ENCODE assay signal across 8 cellular contexts in genomic region chr15:58771621-58772235, GRCh38. TPM values are rescaled to one million over a fixed set of nuclear protein-coding genes. Genes with fewer than 3 reads are reported as not detected.
DNase-seq lines count a peak whose midpoint lies in the region; ATAC-seq and TF ChIP-seq lines count a peak whose summit lies in the region.

No MANE protein-coding gene starts in this region.

- H3K9me2 ChIP-seq in GM23248 (ENCODE audit: insufficient read depth), result no peaks in the 10 kb centered on the region

- CTCF ChIA-PET in naive thymus-derived CD4-positive, alpha-beta T cell (lab: Charles Lee), result interaction anchor here (0.6 to 1.5 kb wide), 4 partner anchors 22 to 543 kb away, joined by 3 to 6 read pairs (median 4); partner anchors contain the start of gene ADAM10

- no peaks in the 10 kb centered on the region for H3K9me3 ChIP-seq in GM23248 (ENCODE audit: low read depth)
- no peaks in the 10 kb centered on the region for H3K9me3 ChIP-seq in esophagus squamous epithelium
- H3K9me3 ChIP-seq in naive thymus-derived CD4-positive, alpha-beta T cell (ENCODE audit: control insufficient read depth in 2 of 3, low read length in 3 of 3), result no peaks in the 10 kb centered on the region

- intact Hi-C loops in esophagus squamous epithelium (cut with DNase I), result no loop called here
- intact Hi-C loops in naive thymus-derived CD4-positive, alpha-beta T cell (cut with micrococcal nuclease), result loop anchor here (1.0 to 10.0 kb wide), 10 partner anchors 22 to 917 kb away; partner anchors contain the start of genes ADAM10 (in 2 of the 2), BNIP2 (in 2 of the 2), RNF111 (in 2 of the 2) and SLTM (in 2 of the 2)

- POLR2A ChIA-PET in naive thymus-derived CD4-positive, alpha-beta T cell (lab: Charles Lee), result interaction anchor here (0.5 to 2.6 kb wide), 8 partner anchors 14 to 1684 kb away, joined by 3 to 40 read pairs (median 6); partner anchors contain the start of gene ADAM10

- 1 to 2% methylated on average over 35 to 39 of the region's 40 CpGs for WGBS in GM23248 (ENCODE audit: low coverage in 1 of 2, low lambda C conversion rate in 2 of 2, missing lambda C conversion rate in 2 of 2), 2 experiments
- 0% methylated on average over 15 of the region's 40 CpGs; no CpG with 5 or more reads in 1 of the 2 donors for WGBS in esophagus squamous epithelium, 2 donors
- under 1% methylated on average over 40 of the region's 40 CpGs for WGBS in urinary bladder

- H3K27me3 ChIP-seq in GM23248 (replicated peaks; ENCODE audit: insufficient read depth) (no peaks in the 10 kb centered on the region), esophagus squamous epithelium (no peaks in the 10 kb centered on the region)
- no peaks in the 10 kb centered on the region for H3K27me3 ChIP-seq in naive thymus-derived CD4-positive, alpha-beta T cell (ENCODE audit: control insufficient read depth in 2 of 2, insufficient read depth in 2 of 2, low read length in 2 of 2)

- DNase-seq in G401 (ENCODE audit: low spot score) (peak; percentile 76), GM23248 (peak; percentile 58), LNCaP clone FGC (ENCODE audit: low read depth) (no peak), esophagus squamous epithelium (lab: John Stamatoyannopoulos, UW) (no peak)
- peak; percentile 56 for DNase-seq in activated T-cell treated with anti-CD3 and anti-CD28 coated beads, Interleukin-2, amount 50 U/mL, for 24 hours
- peak in 7 of 9 donors; percentile 10 to 40 (median 22) for DNase-seq in naive thymus-derived CD4-positive, alpha-beta T cell

- H3K27ac Mint-ChIP-seq in activated T-cell treated with anti-CD3 and anti-CD28 coated beads, Interleukin-2, amount 50 U/mL, for 24 hours, result peak overlapping the region; percentile 91
- peak overlapping the region in 7 of 9 donors; percentile 80 to 94 (median 90) for H3K27ac Mint-ChIP-seq in naive thymus-derived CD4-positive, alpha-beta T cell

- peaks cover 27% of the 10 kb centered on the region for H3K4me1 ChIP-seq in GM23248 (ENCODE audit: insufficient read depth)
- peaks cover 18 to 62% (median 28%) of the 10 kb centered on the region in 3 donors for H3K4me1 ChIP-seq in esophagus squamous epithelium
- peaks cover 24 to 32% of the 10 kb centered on the region in 2 donors for H3K4me1 ChIP-seq in naive thymus-derived CD4-positive, alpha-beta T cell (ENCODE audit: control insufficient read depth in 2 of 2, insufficient read depth in 2 of 2, low read length in 2 of 2)
- H3K4me1 ChIP-seq in urinary bladder (ENCODE audit: insufficient read depth), result no peaks in the 10 kb centered on the region

- TF ChIP-seq CTCF in LNCaP clone FGC (IDR thresholded peaks at IDR 0.05; ENCODE audit: control insufficient read depth, extremely low read depth, insufficient read depth), result no peak
- no peak for TF ChIP-seq CTCF in esophagus squamous epithelium (IDR thresholded peaks at IDR 0.05)

- H3K4me3 Mint-ChIP-seq in activated T-cell treated with anti-CD3 and anti-CD28 coated beads, Interleukin-2, amount 50 U/mL, for 24 hours, result no peak overlapping the region
- no peak overlapping the region for H3K4me3 Mint-ChIP-seq in naive thymus-derived CD4-positive, alpha-beta T cell

- peaks cover 19% of the 10 kb centered on the region for H3K4me1 Mint-ChIP-seq in activated T-cell treated with anti-CD3 and anti-CD28 coated beads, Interleukin-2, amount 50 U/mL, for 24 hours (ENCODE audit: low read depth)
- H3K4me1 Mint-ChIP-seq in naive thymus-derived CD4-positive, alpha-beta T cell, result peaks cover 0 to 21% (median 9%) of the 10 kb centered on the region in 7 donors

- peaks cover 7% of the 10 kb centered on the region for H3K36me3 Mint-ChIP-seq in activated T-cell treated with anti-CD3 and anti-CD28 coated beads, Interleukin-2, amount 50 U/mL, for 24 hours (ENCODE audit: low read depth)
- peaks cover 0 to 4% (median 0%) of the 10 kb centered on the region in 5 donors for H3K36me3 Mint-ChIP-seq in naive thymus-derived CD4-positive, alpha-beta T cell

- peaks cover 15% of the 10 kb centered on the region for H3F3A ChIP-seq in GM23248 (ENCODE audit: insufficient read depth)

- H3K4me3 ChIP-seq in GM23248, result peak overlapping the region; percentile 86
- H3K4me3 ChIP-seq in LNCaP clone FGC (ENCODE audit: low read depth, low read length), result peak overlapping the region; percentile 74
- peak overlapping the region; percentile 88 to 94 (median 93) for H3K4me3 ChIP-seq in esophagus squamous epithelium
- H3K4me3 ChIP-seq in naive thymus-derived CD4-positive, alpha-beta T cell (ENCODE audit: low read length), result peak overlapping the region; percentile 83
- peak overlapping the region; percentile 78 for H3K4me3 ChIP-seq in urinary bladder (ENCODE audit: low read depth, low read length)

- peak overlapping the region; percentile 85 for H3K9ac ChIP-seq in GM23248

- in situ Hi-C loops in G401 (cut with HindIII; ENCODE audit: low sequenced_read_pairs) (no loop called here), GM23248 (cut with MboI) (no loop called here)

- H3K27me3 Mint-ChIP-seq in activated T-cell treated with anti-CD3 and anti-CD28 coated beads, Interleukin-2, amount 50 U/mL, for 24 hours, result no peaks in the 10 kb centered on the region
- no peaks in the 10 kb centered on the region for H3K27me3 Mint-ChIP-seq in naive thymus-derived CD4-positive, alpha-beta T cell

- no peaks in the 10 kb centered on the region for H4K20me1 ChIP-seq in GM23248 (ENCODE audit: insufficient read depth)

- peak overlapping the region; percentile 92 for H3K4me2 ChIP-seq in GM23248 (ENCODE audit: unreplicated experiment)

- H3K27ac ChIP-seq in GM23248 (peak overlapping the region; percentile 78), esophagus squamous epithelium (peak overlapping the region; percentile 98 to 100 (median 98)), urinary bladder (ENCODE audit: low read depth) (peak overlapping the region; percentile 97)
- H3K27ac ChIP-seq in naive thymus-derived CD4-positive, alpha-beta T cell (ENCODE audit: low read depth, low read length), result peak overlapping the region; percentile 90

- H3K79me2 ChIP-seq in GM23248 (ENCODE audit: insufficient read depth), result peaks cover 56% of the 10 kb centered on the region

- peak overlapping the region; percentile 85 for H2AFZ ChIP-seq in GM23248

- peak in 1 of 4 donors; percentile 10 for TF ChIP-seq POLR2A in esophagus squamous epithelium (IDR thresholded peaks at IDR 0.05)

- H3K36me3 ChIP-seq in GM23248 (ENCODE audit: low read depth) (no peaks in the 10 kb centered on the region), esophagus squamous epithelium (no peaks in the 10 kb centered on the region), urinary bladder (ENCODE audit: insufficient read depth) (no peaks in the 10 kb centered on the region)
- H3K36me3 ChIP-seq in naive thymus-derived CD4-positive, alpha-beta T cell (ENCODE audit: control insufficient read depth in 2 of 3, insufficient read depth in 3 of 3, low read length in 3 of 3), result peaks cover 0 to 6% (median 0%) of the 10 kb centered on the region in 3 experiments

- ATAC-seq in naive thymus-derived CD4-positive, alpha-beta T cell, result no peak
- ATAC-seq in HG03565 (IDR thresholded peaks at IDR 0.05; ENCODE audit: unreplicated experiment), result no peak

- H3K9me3 Mint-ChIP-seq in activated T-cell treated with anti-CD3 and anti-CD28 coated beads, Interleukin-2, amount 50 U/mL, for 24 hours, result no peaks in the 10 kb centered on the region
- no peaks in the 10 kb centered on the region for H3K9me3 Mint-ChIP-seq in naive thymus-derived CD4-positive, alpha-beta T cell

RNA-seq across cellular contexts. Expression of gene MINDY2, which starts 0.6 kb away (rescaled TPM):
- total RNA-seq in G401 (2014; rRNA removed; shearing (Covaris generic)), result 6.0 and 10.3 TPM in 2 replicates
- total RNA-seq in GM23248 (2014; rRNA removed; shearing (Covaris generic)), result 26.9 and 28.7 TPM in 2 replicates
- polyA plus RNA-seq in GM23248 (2016; fragmentation: Nextera tagmentation; extraction: Ambion mirVana) (47.1 and 50.2 TPM in 2 replicates), urinary bladder (7.5 TPM)
- total RNA-seq in esophagus squamous epithelium (10 to 100 TPM in 3 of 4 donors, 1 to 10 TPM in 1; 9.1 to 17.0 (median 13.9) TPM), urinary bladder (62.1 TPM)
- 10 to 100 TPM; 10.4 to 16.6 (median 11.5) TPM for total RNA-seq in naive thymus-derived CD4-positive, alpha-beta T cell
- polyA plus RNA-seq in naive thymus-derived CD4-positive, alpha-beta T cell, result 1 to 10 TPM; 8.9 to 10.0 TPM

RNA-seq across cellular contexts. Expression of gene ADAM10, which starts 22.2 kb away (rescaled TPM):
- total RNA-seq in G401 (2014; rRNA removed; shearing (Covaris generic)), result 60.7 and 117 TPM in 2 replicates
- total RNA-seq in GM23248 (2014; rRNA removed; shearing (Covaris generic)), result 171 and 193 TPM in 2 replicates
- polyA plus RNA-seq in GM23248 (2016; fragmentation: Nextera tagmentation; extraction: Ambion mirVana) (190 and 194 TPM in 2 replicates), urinary bladder (45.6 TPM)
- total RNA-seq in esophagus squamous epithelium (10 to 100 TPM; 34.3 to 61.3 (median 52.8) TPM), urinary bladder (207 TPM)
- total RNA-seq in naive thymus-derived CD4-positive, alpha-beta T cell, result 100 to 1,000 TPM; 119 to 170 (median 142) TPM
- 100 to 1,000 TPM; 110 to 127 TPM for polyA plus RNA-seq in naive thymus-derived CD4-positive, alpha-beta T cell

Comparison
In these comparisons a context has a peak if more than half of its experiments do, and no peak if none do; other contexts are left out.
1. DNase-seq: peak in G401 (single experiment), GM23248 (single experiment), activated T-cell treated with anti-CD3 and anti-CD28 coated beads, Interleukin-2, amount 50 U/mL, for 24 hours (single experiment) and naive thymus-derived CD4-positive, alpha-beta T cell (7 of 9); none in LNCaP clone FGC (single experiment) and esophagus squamous epithelium (single experiment).
2. Peak in every context shown above with its lines, with median percentiles within 50 percentile points of each other: H3K27ac ChIP-seq and H3K4me3 ChIP-seq.